9 cellular contexts compared by ENCODE assay signal in genomic region chr17:10316986-10317834, GRCh38. TPM values are rescaled to one million over a fixed set of nuclear protein-coding genes. Genes with fewer than 3 reads are reported as not detected.
DNase-seq lines count a peak whose midpoint lies in the region; ATAC-seq and TF ChIP-seq lines count a peak whose summit lies in the region.
"Had no signal": no experiment of that assay in that cellular context is flagged by ENCODE, and none has a peak within 500 bp of the region (broad histone marks: within the 10 kb centered on the region; RNA-seq: fewer than 3 reads in every experiment).

No MANE protein-coding gene starts in this region.

- H3K27me3 ChIP-seq in RWPE2 (ENCODE audit: insufficient read depth, poor library complexity, severe bottlenecking) (no peaks in the 10 kb centered on the region), endodermal cell (ENCODE audit: control insufficient read depth, insufficient read depth, low read length, poor library complexity, severe bottlenecking) (no peaks in the 10 kb centered on the region)

- H3K9ac ChIP-seq in endodermal cell (ENCODE audit: extremely low read depth, low read length, poor library complexity, severe bottlenecking): no peak overlapping the region

- no peaks in the 10 kb centered on the region for H3K9me3 ChIP-seq in HEK293 (ENCODE audit: control insufficient read depth, insufficient read depth, low read depth, low read length)
- H3K9me3 ChIP-seq in RWPE2 (ENCODE audit: severe bottlenecking): no peaks in the 10 kb centered on the region
- H3K9me3 ChIP-seq in endodermal cell (ENCODE audit: control insufficient read depth, low read length): no peaks in the 10 kb centered on the region

- no peaks in the 10 kb centered on the region for H3K36me3 Mint-ChIP-seq in endodermal cell (ENCODE audit: low read depth)
- no peaks in the 10 kb centered on the region for H3K36me3 Mint-ChIP-seq in neural crest cell (ENCODE audit: low read depth)

- DNase-seq in GM03348 (ENCODE audit: low spot score) (peak; percentile 81), RWPE2 (ENCODE audit: low spot score) (no peak), endodermal cell (peak; percentile 94), neural crest cell (ENCODE audit: low read depth, low spot score) (peak; percentile 50), SIG-M5 (lab: John Stamatoyannopoulos, UW) (no peak), NCI-H2227 treated with DMSO at 0.1 percent for 48 hours (lab: John Stamatoyannopoulos, UW) (no peak)
- DNase-seq in activated effector memory CD4-positive, alpha-beta T cell treated with Interleukin-2 at 50 U/mL for 16 hours: no peak

- H3K4me3 ChIP-seq in HEK293 (ENCODE audit: low read depth, low read length): no peak overlapping the region
- H3K4me3 ChIP-seq in RWPE2 (ENCODE audit: severe bottlenecking): no peak overlapping the region
- no peak overlapping the region for H3K4me3 ChIP-seq in endodermal cell (ENCODE audit: low read length)
- H3K4me3 ChIP-seq: SK-N-MC had no signal

- WGBS in endodermal cell (ENCODE audit: insufficient coverage in 1 of 2, insufficient read length in 1 of 2), 2 experiments: 75 to 79% methylated on average over 11 to 20 of the region's 21 CpGs

- ATAC-seq in RWPE2 (ENCODE audit: low read depth): 0 out of 3 replicates have a peak, but pooled peaks have one; percentile 35

- no peak overlapping the region for H3K27ac ChIP-seq in HEK293 (ENCODE audit: extremely low read depth, low read depth, low read length)
- H3K27ac ChIP-seq in RWPE2 (ENCODE audit: poor library complexity, severe bottlenecking): no peak overlapping the region
- H3K27ac ChIP-seq in endodermal cell (ENCODE audit: low read depth, low read length): no peak overlapping the region
- H3K27ac ChIP-seq: SK-N-MC had no signal

- H3K4me1 ChIP-seq in HEK293 (ENCODE audit: control insufficient read depth, insufficient read depth, low read length) (no peaks in the 10 kb centered on the region), RWPE2 (ENCODE audit: insufficient read depth, poor library complexity, severe bottlenecking) (no peaks in the 10 kb centered on the region), endodermal cell (ENCODE audit: control insufficient read depth, insufficient read depth, low read length) (no peaks in the 10 kb centered on the region)

- no peaks in the 10 kb centered on the region for H3K9me3 Mint-ChIP-seq in endodermal cell
- peaks cover 2% of the 10 kb centered on the region for H3K9me3 Mint-ChIP-seq in neural crest cell

- CTCF ChIA-PET in HEK293 (lab: Yijun Ruan, JAX): interaction anchor here (0.6 to 11.4 kb wide), 39 partner anchors 9 to 1264 kb away, joined by 3 to 164 read pairs (median 4); partner anchors contain the start of genes MYH4 and RCVRN

- H3K27ac Mint-ChIP-seq in endodermal cell: no peak overlapping the region
- H3K27ac Mint-ChIP-seq in neural crest cell (ENCODE audit: unreplicated experiment): no peak overlapping the region

- H3K4me3 Mint-ChIP-seq in endodermal cell (no peak overlapping the region), neural crest cell (no peak overlapping the region)

- no peaks in the 10 kb centered on the region for H3K36me3 ChIP-seq in HEK293 (ENCODE audit: control insufficient read depth in 2 of 2, insufficient read depth in 1 of 2, low read length in 2 of 2)
- no peaks in the 10 kb centered on the region for H3K36me3 ChIP-seq in RWPE2 (ENCODE audit: low read depth)
- H3K36me3 ChIP-seq in endodermal cell (ENCODE audit: control insufficient read depth, insufficient read depth, low read length): no peaks in the 10 kb centered on the region

- POLR2A ChIA-PET in HEK293 (lab: Yijun Ruan, JAX): no interaction called here

- no peak for TF ChIP-seq CTCF in HEK293 (tag by site-specific recombination; IDR thresholded peaks at IDR 0.05)
- peak; percentile 45 for TF ChIP-seq CTCF in RWPE2 (IDR thresholded peaks at IDR 0.05; ENCODE audit: poor library complexity, severe bottlenecking)
- TF ChIP-seq CTCF in endodermal cell (conservative IDR thresholded peaks at IDR 0.05): peak; percentile 89
- peak; percentile 64 for TF ChIP-seq CTCF in neural crest cell (conservative IDR thresholded peaks at IDR 0.05)

- H3K27me3 Mint-ChIP-seq in endodermal cell (ENCODE audit: insufficient read depth) (peaks cover 3% of the 10 kb centered on the region), neural crest cell (ENCODE audit: low read depth) (peaks cover 2% of the 10 kb centered on the region)

- H3K4me1 Mint-ChIP-seq in endodermal cell (no peaks in the 10 kb centered on the region), neural crest cell (peaks cover 11% of the 10 kb centered on the region)

TF ChIP-seq in HEK293, 187 proteins besides CTCF, POLR2A, EP300 and RAD21:
- TF ChIP-seq ZNF76 (tag by site-specific recombination; IDR thresholded peaks at IDR 0.05; ENCODE audit: borderline replicate concordance, low read depth) (no peak), ZNF654 (tag by site-specific recombination; IDR thresholded peaks at IDR 0.05; ENCODE audit: low read depth) (peak; percentile 6; the same call in 1 of the 2 replicates), ZNF140 (tag by site-specific recombination; IDR thresholded peaks at IDR 0.05) (no peak)

RNA-seq across cellular contexts. Expression of gene MYH13, which starts 55.6 kb away (rescaled TPM):
- total RNA-seq in endodermal cell: not detected
- polyA plus RNA-seq in endodermal cell (2013, experiment 1 of 2): not detected
- not detected for polyA plus RNA-seq in endodermal cell (2013, experiment 2 of 2)
- not detected in 2 replicates for total RNA-seq in neural crest cell

Comparison
In these comparisons a context has a peak if more than half of its experiments do, and no peak if none do; other contexts are left out.
1. DNase-seq: peak in GM03348 (single experiment), endodermal cell (single experiment) and neural crest cell (single experiment); none in RWPE2 (single experiment), activated effector memory CD4-positive, alpha-beta T cell treated with Interleukin-2 at 50 U/mL for 16 hours (single experiment), SIG-M5 (single experiment) and NCI-H2227 treated with DMSO at 0.1 percent for 48 hours (single experiment).